8 cellular contexts compared by ENCODE assay signal in genomic region chr15:94119923-94120775, GRCh38.
DNase-seq lines count a peak whose midpoint lies in the region; ATAC-seq and TF ChIP-seq lines count a peak whose summit lies in the region.

No MANE protein-coding gene starts in this region.

- no peak overlapping the region for H3K4me2 ChIP-seq in smooth muscle cell

- H3K4me3 ChIP-seq in body of pancreas (no peak overlapping the region), iPS DF 6.9 (ENCODE audit: low read length) (no peak overlapping the region), smooth muscle cell (no peak overlapping the region)

- ATAC-seq in HG02763 (IDR thresholded peaks at IDR 0.05; ENCODE audit: unreplicated experiment) (peak; percentile 97), body of pancreas (peak; percentile 98)

- no peaks in the 10 kb centered on the region for H3K79me2 ChIP-seq in smooth muscle cell (ENCODE audit: low read depth)

- H3F3A ChIP-seq in smooth muscle cell (ENCODE audit: low read depth): no peaks in the 10 kb centered on the region

- H3K36me3 ChIP-seq in body of pancreas (replicated peaks in 1 of 2; ENCODE audit: insufficient read depth in 1 of 2, low read depth in 2 of 2) (no peaks in the 10 kb centered on the region), iPS DF 6.9 (ENCODE audit: control insufficient read depth, insufficient read depth, low read length) (no peaks in the 10 kb centered on the region), smooth muscle cell (ENCODE audit: low read depth) (no peaks in the 10 kb centered on the region)

- no peak for TF ChIP-seq POLR2A in body of pancreas (IDR thresholded peaks at IDR 0.05)

- WGBS in body of pancreas, 2 donors: 41 to 42% methylated on average over 11 of the region's 11 CpGs
- no CpG with 5 or more reads among the region's 11 CpGs for WGBS in iPS DF 6.9 (ENCODE audit: insufficient coverage, insufficient read length)
- WGBS in smooth muscle cell (ENCODE audit: low lambda C conversion rate): 51% methylated on average over 11 of the region's 11 CpGs

- H3K9me3 ChIP-seq in body of pancreas: no peaks in the 10 kb centered on the region
- no peaks in the 10 kb centered on the region for H3K9me3 ChIP-seq in iPS DF 6.9 (ENCODE audit: control insufficient read depth, insufficient read depth, low read length)
- H3K9me3 ChIP-seq in smooth muscle cell (replicated peaks; ENCODE audit: low read depth): no peaks in the 10 kb centered on the region

- H3K27ac ChIP-seq in body of pancreas (no peak overlapping the region), iPS DF 6.9 (ENCODE audit: low read length) (no peak overlapping the region), smooth muscle cell (ENCODE audit: low read depth) (no peak overlapping the region)

- H3K9ac ChIP-seq in smooth muscle cell (ENCODE audit: low read depth): no peak overlapping the region

- H3K27me3 ChIP-seq in body of pancreas (no peaks in the 10 kb centered on the region), iPS DF 6.9 (ENCODE audit: control insufficient read depth, insufficient read depth, low read length) (no peaks in the 10 kb centered on the region), smooth muscle cell (ENCODE audit: low read depth) (no peaks in the 10 kb centered on the region)

- TF ChIP-seq CTCF in GM13976 (IDR thresholded peaks at IDR 0.05; ENCODE audit: borderline replicate concordance, control extremely low read depth, extremely low read depth, insufficient read depth, missing control alignments): peak; percentile 79
- peak; percentile 67 to 99 (median 99) for TF ChIP-seq CTCF in body of pancreas (IDR thresholded peaks at IDR 0.05)
- peak; percentile 99 for TF ChIP-seq CTCF in smooth muscle cell (IDR thresholded peaks at IDR 0.05; ENCODE audit: borderline replicate concordance, insufficient read depth, poor library complexity, severe bottlenecking)

- DNase-seq in ACHN: peak; percentile 73
- peak; percentile 58 for DNase-seq in GM13976 (ENCODE audit: low spot score)
- peak; percentile 79 for DNase-seq in NCI-H1092 (lab: John Stamatoyannopoulos, UW)
- peak; percentile 12 for DNase-seq in SIG-M5 (lab: John Stamatoyannopoulos, UW)
- peak; percentile 69 to 86 (median 76) for DNase-seq in body of pancreas
- peak; percentile 58 for DNase-seq in iPS DF 6.9 (ENCODE audit: low read depth, low spot score)
- no peak for DNase-seq in smooth muscle cell (lab: John Stamatoyannopoulos, UW; ENCODE audit: unreplicated experiment)

- no peaks in the 10 kb centered on the region for H3K4me1 ChIP-seq in body of pancreas
- H3K4me1 ChIP-seq in iPS DF 6.9 (ENCODE audit: control insufficient read depth, insufficient read depth, low read length): peaks cover 2% of the 10 kb centered on the region; the same call in 1 of the 2 replicates
- no peaks in the 10 kb centered on the region for H3K4me1 ChIP-seq in smooth muscle cell (ENCODE audit: low read depth)

- H4K20me1 ChIP-seq in smooth muscle cell (ENCODE audit: low read depth): no peaks in the 10 kb centered on the region

- intact Hi-C loops in body of pancreas (cut with DNase I): loop anchor here (5.0 kb wide), 1 partner anchor 1088 kb away; no protein-coding TSS in a partner anchor

- no peak overlapping the region for H2AFZ ChIP-seq in smooth muscle cell (ENCODE audit: low read depth)

- in situ Hi-C loops in ACHN (cut with HindIII; ENCODE audit: low pct_ligation_motif_present, low pct_unique_long_range_greater_than_20kb, low sequenced_read_pairs): no loop called here
- in situ Hi-C loops in GM13976 (cut with MboI; ENCODE audit: low sequenced_read_pairs, unreplicated experiment): loop anchor here (25.0 kb wide), 1 partner anchor 1033 kb away; the partner anchor contains the start of gene RGMA
